In genomic region chr11:299951-300735, GRCh38 we compare ENCODE assay signal across 14 cellular contexts. TPM values are rescaled to one million over a fixed set of nuclear protein-coding genes. Genes with fewer than 3 reads are reported as not detected.
DNase-seq lines count a peak whose midpoint lies in the region; ATAC-seq lines count a peak whose summit lies in the region.
"Had no signal": no experiment of that assay in that cellular context is flagged by ENCODE, and none has a peak within 500 bp of the region (broad histone marks: within the 10 kb centered on the region; RNA-seq: fewer than 3 reads in every experiment).

No MANE protein-coding gene starts in this region.

- H3K27ac ChIP-seq in iPS-20b (ENCODE audit: low read length) = no peak overlapping the region
- no peak overlapping the region for H3K27ac ChIP-seq in aorta (ENCODE audit: low read depth in 1 of 2, low read length in 2 of 2)
- H3K27ac ChIP-seq: heart right ventricle had no signal

- peaks cover under 1% of the 10 kb centered on the region for H3K36me3 Mint-ChIP-seq in activated naive CD8-positive, alpha-beta T cell treated with anti-CD3 and anti-CD28 coated beads, Interleukin-2, amount 10 ng/mL, durations not matched to agents 7 days and 5 days
- H3K36me3 Mint-ChIP-seq: brain, natural killer cell had no signal

- H3K9me3 ChIP-seq in iPS-20b (ENCODE audit: insufficient read depth, low read depth, low read length) (no peaks in the 10 kb centered on the region), aorta (ENCODE audit: control insufficient read depth, low read length) (no peaks in the 10 kb centered on the region)
- H3K9me3 ChIP-seq: heart right ventricle had no signal

- H3K4me3 ChIP-seq in iPS-20b (ENCODE audit: low read length) = no peak overlapping the region
- H3K4me3 ChIP-seq in aorta (ENCODE audit: low read length in 2 of 2) = no peak overlapping the region
- H3K4me3 ChIP-seq: heart right ventricle had no signal

- peaks cover 8% of the 10 kb centered on the region for H3K27me3 Mint-ChIP-seq in activated naive CD8-positive, alpha-beta T cell treated with anti-CD3 and anti-CD28 coated beads, Interleukin-2, amount 10 ng/mL, durations not matched to agents 7 days and 5 days
- H3K27me3 Mint-ChIP-seq: activated CD4-positive, alpha-beta T cell treated with anti-CD3 and anti-CD28 coated beads for 36 hours; brain; CD4-positive, alpha-beta T cell had no signal

- no peaks in the 10 kb centered on the region for H3K9me3 Mint-ChIP-seq in activated naive CD8-positive, alpha-beta T cell treated with anti-CD3 and anti-CD28 coated beads, Interleukin-2, amount 10 ng/mL, durations not matched to agents 7 days and 5 days
- H3K9me3 Mint-ChIP-seq: CD4-positive, alpha-beta T cell; natural killer cell had no signal

- H3K4me3 Mint-ChIP-seq in activated naive CD8-positive, alpha-beta T cell treated with anti-CD3 and anti-CD28 coated beads, Interleukin-2, amount 10 ng/mL, durations not matched to agents 7 days and 5 days = peak overlapping the region; percentile 44
- H3K4me3 Mint-ChIP-seq: activated CD4-positive, alpha-beta T cell treated with anti-CD3 and anti-CD28 coated beads for 36 hours; CD4-positive, alpha-beta T cell; natural killer cell had no signal

- intact Hi-C loops in aorta (cut with DNase I) = loop anchor here in 1 of 2 donors (10.0 kb wide), 1 partner anchor 65 kb away; the partner anchor contains the start of genes PSMD13 and SIRT3

- H3K4me1 Mint-ChIP-seq in activated naive CD8-positive, alpha-beta T cell treated with anti-CD3 and anti-CD28 coated beads, Interleukin-2, amount 10 ng/mL, durations not matched to agents 7 days and 5 days = peaks cover 52% of the 10 kb centered on the region

- peak overlapping the region; percentile 58 for H3K27ac Mint-ChIP-seq in activated naive CD8-positive, alpha-beta T cell treated with anti-CD3 and anti-CD28 coated beads, Interleukin-2, amount 10 ng/mL, durations not matched to agents 7 days and 5 days
- H3K27ac Mint-ChIP-seq: activated CD4-positive, alpha-beta T cell treated with anti-CD3 and anti-CD28 coated beads for 36 hours; CD4-positive, alpha-beta T cell; natural killer cell had no signal

- H3K36me3 ChIP-seq in iPS-20b (ENCODE audit: insufficient read depth, low read depth, low read length) (no peaks in the 10 kb centered on the region), aorta (ENCODE audit: control insufficient read depth in 1 of 2, insufficient read depth in 2 of 2, low read length in 1 of 2) (no peaks in the 10 kb centered on the region)

- H3K9ac ChIP-seq in iPS-20b (ENCODE audit: low read depth, low read length) = peak overlapping the region; percentile 42; the same call in 1 of the 2 replicates

- H3K4me1 ChIP-seq in iPS-20b (ENCODE audit: insufficient read depth, low read length) = peaks cover 11% of the 10 kb centered on the region
- H3K4me1 ChIP-seq in aorta (ENCODE audit: control insufficient read depth in 1 of 2, insufficient read depth in 2 of 2, low read length in 2 of 2) = no peaks in the 10 kb centered on the region

- H3K27me3 ChIP-seq in iPS-20b (ENCODE audit: insufficient read depth, low read length) = no peaks in the 10 kb centered on the region
- no peaks in the 10 kb centered on the region for H3K27me3 ChIP-seq in aorta (ENCODE audit: control insufficient read depth in 1 of 2, insufficient read depth in 2 of 2, low read length in 1 of 2)

- peak; percentile 52 for DNase-seq in stimulated activated CD8-positive, alpha-beta memory T cell treated with anti-CD3 and anti-CD28 coated beads, Interleukin-12 subunit alpha, Interleukin-12 subunit beta, amount 100 ng/mL, for 1 hour (ENCODE audit: low read depth)
- no peak for DNase-seq in stimulated activated CD8-positive, alpha-beta memory T cell treated with anti-CD3 and anti-CD28 coated beads, Interleukin-4, amount 100 ng/mL, for 48 hours
- peak; percentile 57 for DNase-seq in activated naive CD8-positive, alpha-beta T cell treated with anti-CD3 and anti-CD28 coated beads, Interleukin-2, amount 10 ng/mL, durations not matched to agents 7 days and 5 days
- DNase-seq in aorta (peak; percentile 53 to 77), RKO (ENCODE audit: low spot score) (no peak), GDM1 (lab: John Stamatoyannopoulos, UW) (no peak)
- DNase-seq: natural killer cell; stimulated activated CD4-positive, alpha-beta T cell treated with anti-CD3 and anti-CD28 coated beads, Interleukin-4, amount 100 ng/mL, for 24 hours had no signal

- no peak for ATAC-seq in activated naive CD8-positive, alpha-beta T cell treated with anti-CD3 and anti-CD28 coated beads, Interleukin-2, amount 10 ng/mL, durations not matched to agents 7 days and 5 days (ENCODE audit: low read depth)
- no peak for ATAC-seq in aorta (ENCODE audit: low FRiP score)
- no peak for ATAC-seq in GM18870 (IDR thresholded peaks at IDR 0.05; ENCODE audit: unreplicated experiment)
- ATAC-seq: activated CD4-positive, alpha-beta T cell treated with anti-CD3 and anti-CD28 coated beads for 36 hours; natural killer cell had no signal

- POLR2A ChIA-PET in activated naive CD8-positive, alpha-beta T cell treated with anti-CD3 and anti-CD28 coated beads, Interleukin-2, amount 10 ng/mL, durations not matched to agents 7 days and 5 days (lab: Charles Lee) = interaction anchor here (1.1 to 5.7 kb wide), 8 partner anchors 9 to 93 kb away, joined by 3 to 71 read pairs (median 13); partner anchors contain the start of genes BET1L, NLRP6, PGGHG and RIC8A

- 5 to 9% methylated on average over 20 of the region's 20 CpGs for WGBS in aorta, 2 donors

RNA-seq across cellular contexts. Expression of gene IFITM5, which starts 0.8 kb away (rescaled TPM):
- total RNA-seq in activated naive CD8-positive, alpha-beta T cell treated with anti-CD3 and anti-CD28 coated beads, Interleukin-2, amount 10 ng/mL, durations not matched to agents 7 days and 5 days = not detected
- not detected for total RNA-seq in aorta
- not detected for polyA plus RNA-seq in aorta
- total RNA-seq: activated CD4-positive, alpha-beta T cell treated with anti-CD3 and anti-CD28 coated beads for 36 hours; CD4-positive, alpha-beta T cell; heart right ventricle; natural killer cell had no signal
- polyA plus RNA-seq: heart right ventricle had no signal

RNA-seq across cellular contexts. Expression of gene IFITM2, which starts 7.5 kb away (rescaled TPM):
- total RNA-seq in activated naive CD8-positive, alpha-beta T cell treated with anti-CD3 and anti-CD28 coated beads, Interleukin-2, amount 10 ng/mL, durations not matched to agents 7 days and 5 days = 1,000 to 10,000 TPM; 1,890 to 1,949 TPM
- total RNA-seq in aorta = 100 to 1,000 TPM; 695 to 841 TPM
- 1,000 to 10,000 TPM in 1 of 2 donors, 100 to 1,000 TPM in 1; 424 to 1,109 TPM for polyA plus RNA-seq in aorta

RNA-seq across cellular contexts. Expression of gene PGGHG, which starts 11.2 kb away (rescaled TPM):
- 100 to 1,000 TPM; 641 to 664 TPM for total RNA-seq in activated naive CD8-positive, alpha-beta T cell treated with anti-CD3 and anti-CD28 coated beads, Interleukin-2, amount 10 ng/mL, durations not matched to agents 7 days and 5 days
- total RNA-seq in aorta = 10 to 100 TPM; 42.1 to 61.6 TPM
- 100 to 1,000 TPM in 1 of 2 donors, 10 to 100 TPM in 1; 23.9 to 197 TPM for polyA plus RNA-seq in aorta

RNA-seq across cellular contexts. Expression of gene IFITM1, which starts 13.7 kb away (rescaled TPM):
- 1,000 to 10,000 TPM; 1,182 to 1,374 TPM for total RNA-seq in activated naive CD8-positive, alpha-beta T cell treated with anti-CD3 and anti-CD28 coated beads, Interleukin-2, amount 10 ng/mL, durations not matched to agents 7 days and 5 days
- total RNA-seq in aorta = 100 to 1,000 TPM; 278 to 311 TPM
- 10 to 100 TPM; 46.7 to 88.3 TPM for polyA plus RNA-seq in aorta

RNA-seq across cellular contexts. Expression of gene IFITM3, which starts 20.5 kb away (rescaled TPM):
- 100 to 1,000 TPM; 258 to 267 TPM for total RNA-seq in activated naive CD8-positive, alpha-beta T cell treated with anti-CD3 and anti-CD28 coated beads, Interleukin-2, amount 10 ng/mL, durations not matched to agents 7 days and 5 days
- 1,000 to 10,000 TPM; 1,112 to 1,381 TPM for total RNA-seq in aorta
- 1,000 to 10,000 TPM in 1 of 2 donors, 100 to 1,000 TPM in 1; 856 to 2,374 TPM for polyA plus RNA-seq in aorta

Comparison
In these comparisons a context has a peak if more than half of its experiments do, and no peak if none do; other contexts are left out.
1. DNase-seq: peak in stimulated activated CD8-positive, alpha-beta memory T cell treated with anti-CD3 and anti-CD28 coated beads, Interleukin-12 subunit alpha, Interleukin-12 subunit beta, amount 100 ng/mL, for 1 hour (single experiment), activated naive CD8-positive, alpha-beta T cell treated with anti-CD3 and anti-CD28 coated beads, Interleukin-2, amount 10 ng/mL, durations not matched to agents 7 days and 5 days (single experiment) and aorta (2 of 2); none in stimulated activated CD8-positive, alpha-beta memory T cell treated with anti-CD3 and anti-CD28 coated beads, Interleukin-4, amount 100 ng/mL, for 48 hours (single experiment), RKO (single experiment) and GDM1 (single experiment).
2. RNA of gene PGGHG, which starts 11.2 kb away (total RNA-seq): 641 to 664 TPM in activated naive CD8-positive, alpha-beta T cell treated with anti-CD3 and anti-CD28 coated beads, Interleukin-2, amount 10 ng/mL, durations not matched to agents 7 days and 5 days; 42.1 to 61.6 TPM in aorta; every median in the first group is over 10 times any median in the second.